Comparison of ENCODE assay signal across 13 cellular contexts in genomic region chr11:66106786-66107599, GRCh38. TPM values are rescaled to one million over a fixed set of nuclear protein-coding genes. Genes with fewer than 3 reads are reported as not detected.
DNase-seq lines count a peak whose midpoint lies in the region; ATAC-seq and TF ChIP-seq lines count a peak whose summit lies in the region.
"Had no signal": no experiment of that assay in that cellular context is flagged by ENCODE, and none has a peak within 500 bp of the region (broad histone marks: within the 10 kb centered on the region; RNA-seq: fewer than 3 reads in every experiment).

No MANE protein-coding gene starts in this region.

- H3K9me3 Mint-ChIP-seq in activated naive CD4-positive, alpha-beta T cell treated with anti-CD3 and anti-CD28 coated beads for 36 hours = no peaks in the 10 kb centered on the region
- no peaks in the 10 kb centered on the region for H3K9me3 Mint-ChIP-seq in T-cell
- H3K9me3 Mint-ChIP-seq in endothelial cell (ENCODE audit: unreplicated experiment) = no peaks in the 10 kb centered on the region
- no peaks in the 10 kb centered on the region for H3K9me3 Mint-ChIP-seq in stimulated activated naive CD8-positive, alpha-beta T cell treated with anti-CD3 and anti-CD28 coated beads, Interleukin-15, Interleukin-2, amounts not matched to agents 100 ng/mL and 50 ng/mL, for 24 hours

- CTCF ChIA-PET in activated naive CD4-positive, alpha-beta T cell treated with anti-CD3 and anti-CD28 coated beads for 36 hours (lab: Charles Lee) = interaction anchor here (0.6 to 2.6 kb wide), 6 partner anchors 9 to 62 kb away, joined by 3 to 13 read pairs (median 6); partner anchors contain the start of gene PACS1
- CTCF ChIA-PET in T-cell (lab: Charles Lee) = interaction anchor here in 1 of 2 donors (0.5 to 1.1 kb wide), 2 partner anchors 9 to 248 kb away, joined by 3 to 4 read pairs; no protein-coding TSS in a partner anchor

- H3K27me3 Mint-ChIP-seq in activated naive CD4-positive, alpha-beta T cell treated with anti-CD3 and anti-CD28 coated beads for 36 hours (ENCODE audit: low read depth) = no peaks in the 10 kb centered on the region
- H3K27me3 Mint-ChIP-seq in T-cell (no peaks in the 10 kb centered on the region), endothelial cell (ENCODE audit: unreplicated experiment) (no peaks in the 10 kb centered on the region)
- H3K27me3 Mint-ChIP-seq in stimulated activated naive CD8-positive, alpha-beta T cell treated with anti-CD3 and anti-CD28 coated beads, Interleukin-15, Interleukin-2, amounts not matched to agents 100 ng/mL and 50 ng/mL, for 24 hours = no peaks in the 10 kb centered on the region

- POLR2A ChIA-PET in T-cell (lab: Charles Lee) = interaction anchor here in 1 of 2 donors (0.5 kb wide), 1 partner anchor 530 kb away, joined by 10 read pairs; no protein-coding TSS in a partner anchor

- peaks cover 14% of the 10 kb centered on the region for H3K36me3 Mint-ChIP-seq in activated naive CD4-positive, alpha-beta T cell treated with anti-CD3 and anti-CD28 coated beads for 36 hours (ENCODE audit: low read depth)
- H3K36me3 Mint-ChIP-seq in T-cell (peaks cover 26% of the 10 kb centered on the region), endothelial cell (ENCODE audit: low read depth, unreplicated experiment) (peaks cover 14% of the 10 kb centered on the region)
- H3K36me3 Mint-ChIP-seq in stimulated activated naive CD8-positive, alpha-beta T cell treated with anti-CD3 and anti-CD28 coated beads, Interleukin-15, Interleukin-2, amounts not matched to agents 100 ng/mL and 50 ng/mL, for 24 hours (ENCODE audit: low read depth) = peaks cover 18% of the 10 kb centered on the region

- no peak for TF ChIP-seq CTCF in endothelial cell (IDR thresholded peaks at IDR 0.05; ENCODE audit: unreplicated experiment)

- intact Hi-C loops in activated naive CD4-positive, alpha-beta T cell treated with anti-CD3 and anti-CD28 coated beads for 36 hours (cut with micrococcal nuclease) = no loop called here

- H3K4me1 Mint-ChIP-seq in activated naive CD4-positive, alpha-beta T cell treated with anti-CD3 and anti-CD28 coated beads for 36 hours (ENCODE audit: low read depth) = peaks cover 87% of the 10 kb centered on the region
- H3K4me1 Mint-ChIP-seq in T-cell (peaks cover 82 to 88% (median 82%) of the 10 kb centered on the region in 3 donors), endothelial cell (ENCODE audit: unreplicated experiment) (peaks cover 25% of the 10 kb centered on the region)
- peaks cover 97% of the 10 kb centered on the region for H3K4me1 Mint-ChIP-seq in stimulated activated naive CD8-positive, alpha-beta T cell treated with anti-CD3 and anti-CD28 coated beads, Interleukin-15, Interleukin-2, amounts not matched to agents 100 ng/mL and 50 ng/mL, for 24 hours (ENCODE audit: low read depth)

- peak overlapping the region; percentile 87 for H3K27ac Mint-ChIP-seq in activated naive CD4-positive, alpha-beta T cell treated with anti-CD3 and anti-CD28 coated beads for 36 hours
- peak overlapping the region; percentile 53 to 90 for H3K27ac Mint-ChIP-seq in T-cell
- H3K27ac Mint-ChIP-seq in endothelial cell (ENCODE audit: unreplicated experiment) = peak overlapping the region; percentile 94
- H3K27ac Mint-ChIP-seq in stimulated activated naive CD8-positive, alpha-beta T cell treated with anti-CD3 and anti-CD28 coated beads, Interleukin-15, Interleukin-2, amounts not matched to agents 100 ng/mL and 50 ng/mL, for 24 hours = peak overlapping the region; percentile 95

- H3K4me3 Mint-ChIP-seq in activated naive CD4-positive, alpha-beta T cell treated with anti-CD3 and anti-CD28 coated beads for 36 hours = no peak overlapping the region
- peak overlapping the region in 1 of 3 donors; percentile 57 for H3K4me3 Mint-ChIP-seq in T-cell
- peak overlapping the region; percentile 85 for H3K4me3 Mint-ChIP-seq in endothelial cell (ENCODE audit: unreplicated experiment)
- peak overlapping the region; percentile 55 for H3K4me3 Mint-ChIP-seq in stimulated activated naive CD8-positive, alpha-beta T cell treated with anti-CD3 and anti-CD28 coated beads, Interleukin-15, Interleukin-2, amounts not matched to agents 100 ng/mL and 50 ng/mL, for 24 hours

- ATAC-seq in T-cell (replicated peaks in 1 of 4) = no peak
- no peak for ATAC-seq in GM21717 (IDR thresholded peaks at IDR 0.05; ENCODE audit: unreplicated experiment)

- peak; percentile 47 for DNase-seq in activated naive CD4-positive, alpha-beta T cell treated with anti-CD3 and anti-CD28 coated beads for 36 hours
- no peak for DNase-seq in activated naive CD4-positive, alpha-beta T cell (lab: John Stamatoyannopoulos, UW)
- DNase-seq in T-cell = no peak
- DNase-seq in endothelial cell (ENCODE audit: low spot score) = no peak
- DNase-seq in NCI-H345 (lab: John Stamatoyannopoulos, UW) = no peak
- no peak for DNase-seq in hepatic stellate cell (ENCODE audit: low spot score)
- DNase-seq: activated CD4-positive, CD25-positive, alpha-beta regulatory T cell; foreskin melanocyte; NCI-H1048; NK-92 treated with Interleukin-12 subunit alpha and Interleukin-12 subunit beta, amount 100 ng/mL, for 24 hours had no signal

RNA-seq across cellular contexts. Expression of gene PACS1, which starts 36.9 kb away (rescaled TPM):
- 10 to 100 TPM; 77.8 to 80.7 TPM for total RNA-seq in activated naive CD4-positive, alpha-beta T cell treated with anti-CD3 and anti-CD28 coated beads for 36 hours
- total RNA-seq in T-cell (100 to 1,000 TPM; 222 to 268 (median 236) TPM), endothelial cell (ENCODE audit: unreplicated experiment) (114 TPM)

RNA-seq across cellular contexts. Expression of gene SF3B2, which starts 54.8 kb away (rescaled TPM):
- 100 to 1,000 TPM; 319 to 321 TPM for total RNA-seq in activated naive CD4-positive, alpha-beta T cell treated with anti-CD3 and anti-CD28 coated beads for 36 hours
- total RNA-seq in T-cell (100 to 1,000 TPM; 189 to 264 (median 224) TPM), endothelial cell (ENCODE audit: unreplicated experiment) (174 TPM)

RNA-seq across cellular contexts. Expression of gene GAL3ST3, which starts 58.0 kb away (rescaled TPM):
- total RNA-seq in activated naive CD4-positive, alpha-beta T cell treated with anti-CD3 and anti-CD28 coated beads for 36 hours = under 1 TPM in 1 of 2 experiments, not detected in 1; 0.17 TPM
- under 1 TPM in 1 of 5 donors, not detected in 4; 0.18 TPM for total RNA-seq in T-cell
- 0.87 TPM for total RNA-seq in endothelial cell (ENCODE audit: unreplicated experiment)
- total RNA-seq: mesenteric fat pad had no signal
